ENCODE assay signal across 1 cellular context in the genomic region with DNA sequence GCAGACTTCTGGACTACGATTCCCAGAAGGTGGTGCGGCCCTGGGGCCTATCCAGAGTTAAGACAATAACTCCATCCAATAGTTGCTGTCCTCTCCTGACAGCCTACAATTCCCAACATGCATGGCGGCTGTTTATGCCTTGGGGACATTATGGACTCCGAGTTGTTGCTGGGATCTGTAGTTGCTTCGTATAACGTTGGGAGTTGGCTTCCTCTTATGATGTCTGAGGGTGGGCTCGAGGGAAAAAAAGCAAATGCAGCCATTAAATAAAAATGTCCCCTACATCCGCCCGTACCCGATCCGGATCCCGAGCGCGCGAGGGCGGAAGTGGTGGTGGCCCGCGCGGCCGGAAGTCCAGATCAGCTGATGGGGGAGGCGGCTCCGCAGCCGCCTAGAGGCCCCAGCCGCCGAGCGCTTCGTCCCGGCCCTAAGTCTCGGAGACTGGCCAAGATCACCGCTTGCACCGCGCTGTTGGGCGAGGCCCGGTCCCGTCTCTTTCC.
A peak's percentile ranks its signal among the peaks of the same experiment; 100 is the strongest.
TF ChIP-seq lines count a peak whose summit lies in the region.

A gene with protein sequence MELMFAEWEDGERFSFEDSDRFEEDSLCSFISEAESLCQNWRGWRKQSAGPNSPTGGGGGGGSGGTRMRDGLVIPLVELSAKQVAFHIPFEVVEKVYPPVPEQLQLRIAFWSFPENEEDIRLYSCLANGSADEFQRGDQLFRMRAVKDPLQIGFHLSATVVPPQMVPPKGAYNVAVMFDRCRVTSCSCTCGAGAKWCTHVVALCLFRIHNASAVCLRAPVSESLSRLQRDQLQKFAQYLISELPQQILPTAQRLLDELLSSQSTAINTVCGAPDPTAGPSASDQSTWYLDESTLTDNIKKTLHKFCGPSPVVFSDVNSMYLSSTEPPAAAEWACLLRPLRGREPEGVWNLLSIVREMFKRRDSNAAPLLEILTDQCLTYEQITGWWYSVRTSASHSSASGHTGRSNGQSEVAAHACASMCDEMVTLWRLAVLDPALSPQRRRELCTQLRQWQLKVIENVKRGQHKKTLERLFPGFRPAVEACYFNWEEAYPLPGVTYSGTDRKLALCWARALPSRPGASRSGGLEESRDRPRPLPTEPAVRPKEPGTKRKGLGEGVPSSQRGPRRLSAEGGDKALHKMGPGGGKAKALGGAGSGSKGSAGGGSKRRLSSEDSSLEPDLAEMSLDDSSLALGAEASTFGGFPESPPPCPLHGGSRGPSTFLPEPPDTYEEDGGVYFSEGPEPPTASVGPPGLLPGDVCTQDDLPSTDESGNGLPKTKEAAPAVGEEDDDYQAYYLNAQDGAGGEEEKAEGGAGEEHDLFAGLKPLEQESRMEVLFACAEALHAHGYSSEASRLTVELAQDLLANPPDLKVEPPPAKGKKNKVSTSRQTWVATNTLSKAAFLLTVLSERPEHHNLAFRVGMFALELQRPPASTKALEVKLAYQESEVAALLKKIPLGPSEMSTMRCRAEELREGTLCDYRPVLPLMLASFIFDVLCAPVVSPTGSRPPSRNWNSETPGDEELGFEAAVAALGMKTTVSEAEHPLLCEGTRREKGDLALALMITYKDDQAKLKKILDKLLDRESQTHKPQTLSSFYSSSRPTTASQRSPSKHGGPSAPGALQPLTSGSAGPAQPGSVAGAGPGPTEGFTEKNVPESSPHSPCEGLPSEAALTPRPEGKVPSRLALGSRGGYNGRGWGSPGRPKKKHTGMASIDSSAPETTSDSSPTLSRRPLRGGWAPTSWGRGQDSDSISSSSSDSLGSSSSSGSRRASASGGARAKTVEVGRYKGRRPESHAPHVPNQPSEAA (N-terminal part only) (plus strand): TSS at position 386 of the 500 bp plus-strand sequence. CDS start 273 bp downstream, outside the sequence.

TF ChIP-seq in K562, 482 proteins besides CTCF, POLR2A, EP300 and RAD21 (continued from another document and continues in another):
- peak; percentile 88; the same call in 1 of the 2 replicates for TF ChIP-seq GTF2E2 (tag; IDR thresholded peaks at IDR 0.05)
- peak; percentile 97 for TF ChIP-seq ELF1 (tag; IDR thresholded peaks at IDR 0.05)
- TF ChIP-seq, protein P1, sequence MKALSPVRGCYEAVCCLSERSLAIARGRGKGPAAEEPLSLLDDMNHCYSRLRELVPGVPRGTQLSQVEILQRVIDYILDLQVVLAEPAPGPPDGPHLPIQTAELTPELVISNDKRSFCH (CRISPR knock-in tag; IDR thresholded peaks at IDR 0.05) = no peak
- TF ChIP-seq, protein P1 (tag; IDR thresholded peaks at IDR 0.05) = no peak
- TF ChIP-seq POU5F1 (IDR thresholded peaks at IDR 0.05; ENCODE audit: borderline replicate concordance, low read depth, low read length, partially characterized antibody) = peak; percentile 79
- TF ChIP-seq, protein P2, sequence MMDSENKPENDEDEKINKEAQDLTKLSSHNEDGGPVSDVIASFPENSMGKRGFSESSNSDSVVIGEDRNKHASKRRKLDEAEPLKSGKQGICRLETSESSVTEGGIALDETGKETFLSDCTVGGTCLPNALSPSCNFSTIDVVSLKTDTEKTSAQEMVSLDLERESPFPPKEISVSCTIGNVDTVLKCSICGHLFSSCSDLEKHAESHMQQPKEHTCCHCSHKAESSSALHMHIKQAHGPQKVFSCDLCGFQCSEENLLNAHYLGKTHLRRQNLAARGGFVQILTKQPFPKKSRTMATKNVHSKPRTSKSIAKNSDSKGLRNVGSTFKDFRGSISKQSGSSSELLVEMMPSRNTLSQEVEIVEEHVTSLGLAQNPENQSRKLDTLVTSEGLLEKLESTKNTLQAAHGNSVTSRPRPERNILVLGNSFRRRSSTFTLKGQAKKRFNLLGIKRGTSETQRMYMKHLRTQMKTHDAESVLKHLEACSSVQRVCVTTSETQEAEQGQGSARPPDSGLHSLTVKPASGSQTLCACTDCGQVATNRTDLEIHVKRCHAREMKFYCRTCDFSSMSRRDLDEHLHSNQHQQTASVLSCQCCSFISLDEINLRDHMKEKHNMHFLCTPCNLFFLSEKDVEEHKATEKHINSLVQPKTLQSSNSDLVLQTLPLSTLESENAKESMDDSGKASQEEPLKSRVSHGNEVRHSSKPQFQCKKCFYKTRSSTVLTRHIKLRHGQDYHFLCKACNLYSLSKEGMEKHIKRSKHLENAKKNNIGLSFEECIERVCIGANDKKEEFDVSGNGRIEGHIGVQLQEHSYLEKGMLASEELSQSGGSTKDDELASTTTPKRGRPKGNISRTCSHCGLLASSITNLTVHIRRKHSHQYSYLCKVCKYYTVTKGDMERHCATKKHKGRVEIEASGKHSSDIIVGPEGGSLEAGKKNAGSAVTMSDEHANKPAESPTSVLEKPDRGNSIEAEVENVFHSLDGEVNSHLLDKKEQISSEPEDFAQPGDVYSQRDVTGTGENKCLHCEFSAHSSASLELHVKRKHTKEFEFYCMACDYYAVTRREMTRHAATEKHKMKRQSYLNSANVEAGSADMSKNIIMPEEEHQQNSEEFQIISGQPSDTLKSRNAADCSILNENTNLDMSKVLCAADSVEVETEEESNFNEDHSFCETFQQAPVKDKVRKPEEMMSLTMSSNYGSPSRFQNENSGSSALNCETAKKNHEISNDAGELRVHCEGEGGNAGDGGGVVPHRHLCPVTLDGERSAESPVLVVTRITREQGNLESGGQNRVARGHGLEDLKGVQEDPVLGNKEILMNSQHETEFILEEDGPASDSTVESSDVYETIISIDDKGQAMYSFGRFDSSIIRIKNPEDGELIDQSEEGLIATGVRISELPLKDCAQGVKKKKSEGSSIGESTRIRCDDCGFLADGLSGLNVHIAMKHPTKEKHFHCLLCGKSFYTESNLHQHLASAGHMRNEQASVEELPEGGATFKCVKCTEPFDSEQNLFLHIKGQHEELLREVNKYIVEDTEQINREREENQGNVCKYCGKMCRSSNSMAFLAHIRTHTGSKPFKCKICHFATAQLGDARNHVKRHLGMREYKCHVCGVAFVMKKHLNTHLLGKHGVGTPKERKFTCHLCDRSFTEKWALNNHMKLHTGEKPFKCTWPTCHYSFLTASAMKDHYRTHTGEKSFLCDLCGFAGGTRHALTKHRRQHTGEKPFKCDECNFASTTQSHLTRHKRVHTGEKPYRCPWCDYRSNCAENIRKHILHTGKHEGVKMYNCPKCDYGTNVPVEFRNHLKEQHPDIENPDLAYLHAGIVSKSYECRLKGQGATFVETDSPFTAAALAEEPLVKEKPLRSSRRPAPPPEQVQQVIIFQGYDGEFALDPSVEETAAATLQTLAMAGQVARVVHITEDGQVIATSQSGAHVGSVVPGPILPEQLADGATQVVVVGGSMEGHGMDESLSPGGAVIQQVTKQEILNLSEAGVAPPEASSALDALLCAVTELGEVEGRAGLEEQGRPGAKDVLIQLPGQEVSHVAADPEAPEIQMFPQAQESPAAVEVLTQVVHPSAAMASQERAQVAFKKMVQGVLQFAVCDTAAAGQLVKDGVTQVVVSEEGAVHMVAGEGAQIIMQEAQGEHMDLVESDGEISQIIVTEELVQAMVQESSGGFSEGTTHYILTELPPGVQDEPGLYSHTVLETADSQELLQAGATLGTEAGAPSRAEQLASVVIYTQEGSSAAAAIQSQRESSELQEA (IDR thresholded peaks at IDR 0.05; ENCODE audit: low read depth) = peak; percentile 91
- TF ChIP-seq CCAR2 (IDR thresholded peaks at IDR 0.05; ENCODE audit: low read depth, low read length) = no peak
- peak; percentile 51; the same call in 1 of the 2 replicates for TF ChIP-seq TCFL5 (CRISPR knock-in tag; conservative IDR thresholded peaks at IDR 0.05)
- no peak for TF ChIP-seq ZNF324 (CRISPR knock-in tag; IDR thresholded peaks at IDR 0.05)
- TF ChIP-seq SRF (CRISPR knock-in tag; IDR thresholded peaks at IDR 0.05) = peak in 1 of 2 experiments; percentile 60; a peak in 1 of 4 replicates
- TF ChIP-seq KDM4B (IDR thresholded peaks at IDR 0.05; ENCODE audit: borderline replicate concordance in 2 of 2, low read depth in 1 of 2) = peak in 1 of 2 experiments; percentile 61; a peak in 1 of 4 replicates
- TF ChIP-seq, protein P3, sequence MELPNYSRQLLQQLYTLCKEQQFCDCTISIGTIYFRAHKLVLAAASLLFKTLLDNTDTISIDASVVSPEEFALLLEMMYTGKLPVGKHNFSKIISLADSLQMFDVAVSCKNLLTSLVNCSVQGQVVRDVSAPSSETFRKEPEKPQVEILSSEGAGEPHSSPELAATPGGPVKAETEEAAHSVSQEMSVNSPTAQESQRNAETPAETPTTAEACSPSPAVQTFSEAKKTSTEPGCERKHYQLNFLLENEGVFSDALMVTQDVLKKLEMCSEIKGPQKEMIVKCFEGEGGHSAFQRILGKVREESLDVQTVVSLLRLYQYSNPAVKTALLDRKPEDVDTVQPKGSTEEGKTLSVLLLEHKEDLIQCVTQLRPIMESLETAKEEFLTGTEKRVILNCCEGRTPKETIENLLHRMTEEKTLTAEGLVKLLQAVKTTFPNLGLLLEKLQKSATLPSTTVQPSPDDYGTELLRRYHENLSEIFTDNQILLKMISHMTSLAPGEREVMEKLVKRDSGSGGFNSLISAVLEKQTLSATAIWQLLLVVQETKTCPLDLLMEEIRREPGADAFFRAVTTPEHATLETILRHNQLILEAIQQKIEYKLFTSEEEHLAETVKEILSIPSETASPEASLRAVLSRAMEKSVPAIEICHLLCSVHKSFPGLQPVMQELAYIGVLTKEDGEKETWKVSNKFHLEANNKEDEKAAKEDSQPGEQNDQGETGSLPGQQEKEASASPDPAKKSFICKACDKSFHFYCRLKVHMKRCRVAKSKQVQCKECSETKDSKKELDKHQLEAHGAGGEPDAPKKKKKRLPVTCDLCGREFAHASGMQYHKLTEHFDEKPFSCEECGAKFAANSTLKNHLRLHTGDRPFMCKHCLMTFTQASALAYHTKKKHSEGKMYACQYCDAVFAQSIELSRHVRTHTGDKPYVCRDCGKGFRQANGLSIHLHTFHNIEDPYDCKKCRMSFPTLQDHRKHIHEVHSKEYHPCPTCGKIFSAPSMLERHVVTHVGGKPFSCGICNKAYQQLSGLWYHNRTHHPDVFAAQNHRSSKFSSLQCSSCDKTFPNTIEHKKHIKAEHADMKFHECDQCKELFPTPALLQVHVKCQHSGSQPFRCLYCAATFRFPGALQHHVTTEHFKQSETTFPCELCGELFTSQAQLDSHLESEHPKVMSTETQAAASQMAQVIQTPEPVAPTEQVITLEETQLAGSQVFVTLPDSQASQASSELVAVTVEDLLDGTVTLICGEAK (IDR thresholded peaks at IDR 0.05) = peak; percentile 98
- TF ChIP-seq, protein P3 (CRISPR knock-in tag; IDR thresholded peaks at IDR 0.05) = no peak
- TF ChIP-seq CBX3 (IDR thresholded peaks at IDR 0.05; ENCODE audit: borderline replicate concordance in 1 of 2, low read length in 2 of 2) = peak in 1 of 2 experiments; percentile 6; a peak in 1 of 3 replicates
- TF ChIP-seq ILK (tag; IDR thresholded peaks at IDR 0.05; ENCODE audit: borderline replicate concordance, low read depth) = no peak
- TF ChIP-seq HCFC1 (IDR thresholded peaks at IDR 0.05; ENCODE audit: low read depth, low read length) = peak; percentile 94
- TF ChIP-seq, protein P4, sequence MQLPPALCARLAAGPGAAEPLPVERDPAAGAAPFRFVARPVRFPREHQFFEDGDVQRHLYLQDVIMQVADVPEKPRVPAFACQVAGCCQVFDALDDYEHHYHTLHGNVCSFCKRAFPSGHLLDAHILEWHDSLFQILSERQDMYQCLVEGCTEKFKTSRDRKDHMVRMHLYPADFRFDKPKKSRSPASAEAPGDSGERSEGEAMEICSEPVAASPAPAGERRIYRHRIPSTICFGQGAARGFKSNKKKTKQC (CRISPR knock-in tag; IDR thresholded peaks at IDR 0.05) = no peak
- peak; percentile 69; the same call in 1 of the 2 replicates for TF ChIP-seq ERF (CRISPR knock-in tag; IDR thresholded peaks at IDR 0.05)
- TF ChIP-seq, protein P5, sequence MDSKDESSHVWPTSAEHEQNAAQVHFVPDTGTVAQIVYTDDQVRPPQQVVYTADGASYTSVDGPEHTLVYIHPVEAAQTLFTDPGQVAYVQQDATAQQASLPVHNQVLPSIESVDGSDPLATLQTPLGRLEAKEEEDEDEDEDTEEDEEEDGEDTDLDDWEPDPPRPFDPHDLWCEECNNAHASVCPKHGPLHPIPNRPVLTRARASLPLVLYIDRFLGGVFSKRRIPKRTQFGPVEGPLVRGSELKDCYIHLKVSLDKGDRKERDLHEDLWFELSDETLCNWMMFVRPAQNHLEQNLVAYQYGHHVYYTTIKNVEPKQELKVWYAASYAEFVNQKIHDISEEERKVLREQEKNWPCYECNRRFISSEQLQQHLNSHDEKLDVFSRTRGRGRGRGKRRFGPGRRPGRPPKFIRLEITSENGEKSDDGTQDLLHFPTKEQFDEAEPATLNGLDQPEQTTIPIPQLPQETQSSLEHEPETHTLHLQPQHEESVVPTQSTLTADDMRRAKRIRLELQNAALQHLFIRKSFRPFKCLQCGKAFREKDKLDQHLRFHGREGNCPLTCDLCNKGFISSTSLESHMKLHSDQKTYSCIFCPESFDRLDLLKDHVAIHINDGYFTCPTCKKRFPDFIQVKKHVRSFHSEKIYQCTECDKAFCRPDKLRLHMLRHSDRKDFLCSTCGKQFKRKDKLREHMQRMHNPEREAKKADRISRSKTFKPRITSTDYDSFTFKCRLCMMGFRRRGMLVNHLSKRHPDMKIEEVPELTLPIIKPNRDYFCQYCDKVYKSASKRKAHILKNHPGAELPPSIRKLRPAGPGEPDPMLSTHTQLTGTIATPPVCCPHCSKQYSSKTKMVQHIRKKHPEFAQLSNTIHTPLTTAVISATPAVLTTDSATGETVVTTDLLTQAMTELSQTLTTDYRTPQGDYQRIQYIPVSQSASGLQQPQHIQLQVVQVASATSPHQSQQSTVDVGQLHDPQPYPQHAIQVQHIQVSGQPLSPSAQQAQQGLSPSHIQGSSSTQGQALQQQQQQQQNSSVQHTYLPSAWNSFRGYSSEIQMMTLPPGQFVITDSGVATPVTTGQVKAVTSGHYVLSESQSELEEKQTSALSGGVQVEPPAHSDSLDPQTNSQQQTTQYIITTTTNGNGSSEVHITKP (IDR thresholded peaks at IDR 0.05; ENCODE audit: partially characterized antibody) = peak; percentile 68
- no peak for TF ChIP-seq ZNF263 (CRISPR knock-in tag; IDR thresholded peaks at IDR 0.05; ENCODE audit: borderline replicate concordance)
- TF ChIP-seq ASH1L (IDR thresholded peaks at IDR 0.05; ENCODE audit: borderline replicate concordance, low read depth, partially characterized antibody) = peak; percentile 82
